16 cellular contexts compared by ENCODE assay signal in the genomic region with DNA sequence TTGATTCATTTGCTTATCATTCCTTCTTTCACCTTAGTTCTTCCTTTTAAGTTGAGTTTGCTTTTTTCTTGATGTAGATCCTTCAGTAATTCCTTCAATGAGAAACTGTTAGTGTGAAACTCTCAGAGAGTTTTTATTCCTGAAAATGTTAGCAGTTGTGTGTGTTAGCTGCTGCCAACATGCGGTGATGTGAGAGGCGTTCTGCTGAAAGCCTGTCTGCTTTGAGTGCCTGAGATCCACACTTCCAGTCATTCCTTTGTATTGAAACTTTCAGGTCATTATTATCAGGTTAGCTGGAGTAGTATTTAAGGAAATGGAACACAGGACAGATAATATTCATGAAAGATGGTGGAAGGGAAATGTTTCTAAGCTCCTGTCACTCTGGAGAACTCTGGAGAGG.
DNase-seq lines count a peak whose midpoint lies in the region; TF ChIP-seq lines count a peak whose summit lies in the region.
"Had no signal": no experiment of that assay in that cellular context is flagged by ENCODE, and none has a peak within 500 bp of the region (broad histone marks: within the 10 kb centered on the region; RNA-seq: fewer than 3 reads in every experiment).

No MANE protein-coding gene starts in this region.

- H3K4me2 ChIP-seq in skeletal muscle satellite cell (ENCODE audit: low read length): peak overlapping the region; percentile 1

- H3K4me3 ChIP-seq in brain microvascular endothelial cell (ENCODE audit: low read depth, low read length): no peak overlapping the region
- H3K4me3 ChIP-seq in skeletal muscle satellite cell (ENCODE audit: low read length): no peak overlapping the region
- H3K4me3 ChIP-seq: esophagus squamous epithelium, suprapubic skin had no signal

- H3K27me3 ChIP-seq in brain microvascular endothelial cell (replicated peaks) (no peaks in the 10 kb centered on the region), skeletal muscle satellite cell (ENCODE audit: control insufficient read depth, insufficient read depth, low read length) (no peaks in the 10 kb centered on the region)
- H3K27me3 ChIP-seq: esophagus squamous epithelium, suprapubic skin had no signal

- peaks cover 53% of the 10 kb centered on the region for H3K4me1 ChIP-seq in skeletal muscle satellite cell (ENCODE audit: control insufficient read depth, insufficient read depth, low read length)

- peaks cover 28% of the 10 kb centered on the region for H3K36me3 Mint-ChIP-seq in T-helper 1 cell treated with Interleukin-12 subunit alpha and Interleukin-12 subunit beta and Interleukin-4 antibody, amounts not matched to agents 30 μg/mL and 1 μg/mL, for 36 hours (ENCODE audit: low read depth)

- H3K36me3 ChIP-seq in KOPT-K1 (ENCODE audit: insufficient read depth, low read length) (peaks cover 60% of the 10 kb centered on the region), brain microvascular endothelial cell (replicated peaks) (peaks cover 11% of the 10 kb centered on the region), skeletal muscle satellite cell (ENCODE audit: insufficient read depth, low read length) (peaks cover 73% of the 10 kb centered on the region)
- H3K36me3 ChIP-seq: esophagus squamous epithelium, suprapubic skin had no signal

- no peaks in the 10 kb centered on the region for H3K27me3 Mint-ChIP-seq in T-helper 1 cell treated with Interleukin-12 subunit alpha and Interleukin-12 subunit beta and Interleukin-4 antibody, amounts not matched to agents 30 μg/mL and 1 μg/mL, for 36 hours (ENCODE audit: low read depth)

- DNase-seq in T-helper 1 cell (no peak), brain microvascular endothelial cell (no peak), GDM1 (lab: John Stamatoyannopoulos, UW) (no peak), HuH-7.5 (ENCODE audit: low spot score) (no peak), T1000 (lab: John Stamatoyannopoulos, UW) (no peak)
- DNase-seq: activated CD4-positive, alpha-beta T cell treated with anti-CD3 and anti-CD28 coated beads, Interleukin-2, amount 50 U/mL, for 1 hour; activated T-cell treated with anti-CD3 and anti-CD28 coated beads for 4 hours; esophagus squamous epithelium; Kasumi-1; NCI-H748 treated with DMSO at 0.1 percent for 48 hours; stimulated activated CD4-positive, alpha-beta T cell treated with anti-CD3 and anti-CD28 coated beads, Interleukin-4, amount 100 ng/mL, for 24 hours had no signal

- no peaks in the 10 kb centered on the region for H3K9me3 Mint-ChIP-seq in T-helper 1 cell treated with Interleukin-12 subunit alpha and Interleukin-12 subunit beta and Interleukin-4 antibody, amounts not matched to agents 30 μg/mL and 1 μg/mL, for 36 hours

- peak overlapping the region; percentile 10 for H3K27ac Mint-ChIP-seq in T-helper 1 cell treated with Interleukin-12 subunit alpha and Interleukin-12 subunit beta and Interleukin-4 antibody, amounts not matched to agents 30 μg/mL and 1 μg/mL, for 36 hours

- peak overlapping the region; percentile 4 for H3K9ac ChIP-seq in skeletal muscle satellite cell (ENCODE audit: low read depth, low read length)

- TF ChIP-seq CTCF in brain microvascular endothelial cell (IDR thresholded peaks at IDR 0.05; ENCODE audit: low read depth, low read length, missing control alignments): no peak

- in situ Hi-C loops in brain microvascular endothelial cell (cut with HindIII; ENCODE audit: low pct_ligation_motif_present, low sequenced_read_pairs): loop anchor here (25.0 kb wide), 1 partner anchor 265 kb away; no protein-coding TSS in a partner anchor

- H3K27ac ChIP-seq in KOPT-K1 (ENCODE audit: low read depth, low read length, poor library complexity, severe bottlenecking) (peak overlapping the region; percentile 98), brain microvascular endothelial cell (peak overlapping the region; percentile 13)
- H3K27ac ChIP-seq: 22Rv1, esophagus squamous epithelium had no signal

- no peaks in the 10 kb centered on the region for H3K9me3 ChIP-seq in KOPT-K1 (ENCODE audit: insufficient read depth, low read length, poor library complexity, severe bottlenecking)
- no peaks in the 10 kb centered on the region for H3K9me3 ChIP-seq in skeletal muscle satellite cell (replicated peaks; ENCODE audit: low read length)
- H3K9me3 ChIP-seq: esophagus squamous epithelium, suprapubic skin had no signal

- H3K4me1 Mint-ChIP-seq in T-helper 1 cell treated with Interleukin-12 subunit alpha and Interleukin-12 subunit beta and Interleukin-4 antibody, amounts not matched to agents 30 μg/mL and 1 μg/mL, for 36 hours (ENCODE audit: low read depth): peaks cover 50% of the 10 kb centered on the region

- no peak overlapping the region for H3K4me3 Mint-ChIP-seq in T-helper 1 cell treated with Interleukin-12 subunit alpha and Interleukin-12 subunit beta and Interleukin-4 antibody, amounts not matched to agents 30 μg/mL and 1 μg/mL, for 36 hours
